28 cellular contexts compared by ENCODE assay signal in the genomic region with DNA sequence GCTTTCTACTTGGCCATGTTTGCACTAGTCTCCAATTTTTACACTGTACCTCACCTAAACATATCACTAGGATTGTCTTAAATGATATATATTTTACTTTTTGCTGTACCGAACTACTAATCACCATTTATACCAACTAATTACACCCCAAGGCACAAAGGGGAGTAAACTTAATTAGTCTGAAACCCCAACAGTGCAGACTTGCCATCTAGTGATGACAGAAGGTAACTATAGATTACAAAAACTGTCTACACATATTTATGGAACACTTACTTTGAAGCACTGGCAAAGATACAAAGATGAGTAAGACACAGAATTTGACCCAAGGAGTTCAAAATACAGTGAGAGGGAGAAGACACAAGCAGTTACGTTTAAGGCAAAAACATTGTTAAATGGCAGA.
"Had no signal": no experiment of that assay in that cellular context is flagged by ENCODE, and none has a peak within 500 bp of the region (broad histone marks: within the 10 kb centered on the region; RNA-seq: fewer than 3 reads in every experiment).

No MANE protein-coding gene starts in this region.

- H3K4me3 ChIP-seq: cardiac muscle cell, MG63, PC-9, SK-N-MC had no signal

- H3K27me3 ChIP-seq: brain microvascular endothelial cell, cardiac muscle cell, MG63 had no signal

- H2AFZ ChIP-seq: PC-9 had no signal

- DNase-seq: activated CD4-positive, alpha-beta memory T cell treated with anti-CD3 and anti-CD28 coated beads, Interleukin-2, amount 10 ng/mL, durations not matched to agents 7 days and 5 days; activated CD4-positive, alpha-beta T cell treated with anti-CD3 and anti-CD28 coated beads for 36 hours; activated CD4-positive, alpha-beta T cell treated with anti-CD3 and anti-CD28 coated beads, Interleukin-2, amount 50 U/mL, for 1 hour; activated gamma-delta T cell treated with Interleukin-2 at 50 U/mL for 16 hours; activated naive CD4-positive, alpha-beta T cell treated with anti-CD3 and anti-CD28 coated beads, Interleukin-2, amount 10 ng/mL, durations not matched to agents 7 days and 5 days; activated naive CD8-positive, alpha-beta T cell treated with anti-CD3 and anti-CD28 coated beads for 36 hours; activated T-cell treated with anti-CD3 and anti-CD28 coated beads for 4 hours; activated T-cell treated with anti-CD3 and anti-CD28 coated beads, Interleukin-2, amount 50 U/mL, for 48 hours; brain microvascular endothelial cell; cerebellar nuclear complex; MG63; NCI-H1105 treated with DMSO at 0.1 percent for 48 hours; NCI-H1436 treated with DMSO at 0.1 percent for 48 hours; NCI-H187; NCI-H2081; NCI-H446; NCI-H524; NCI-H82; NK-92 treated with Interleukin-12 subunit alpha and Interleukin-12 subunit beta, amount 100 ng/mL, for 24 hours; PC-9; SIG-M5; T-cell; T-helper 2 cell; T1000; WERI-Rb-1 had no signal

- H3K36me3 ChIP-seq: brain microvascular endothelial cell, cardiac muscle cell, MG63, WERI-Rb-1 had no signal

- H3K4me2 ChIP-seq: PC-9 had no signal

- H3K27ac ChIP-seq: brain microvascular endothelial cell, cardiac muscle cell, PC-9, SK-N-MC, WERI-Rb-1 had no signal

- H3K9me3 ChIP-seq: MG63 had no signal

- ATAC-seq: activated CD4-positive, alpha-beta T cell treated with anti-CD3 and anti-CD28 coated beads for 36 hours; activated T-helper 17 cell treated with anti-CD3 and anti-CD28 coated beads, Interleukin-2, amount 50 U/mL, for 72 hours; T-cell had no signal
